In genomic region chr12:124774462-124775167, GRCh38 we compare ENCODE assay signal across 8 cellular contexts.
DNase-seq lines count a peak whose midpoint lies in the region; ATAC-seq and TF ChIP-seq lines count a peak whose summit lies in the region.

No MANE protein-coding gene starts in this region.

- peak overlapping the region in 55 of 59 donors; percentile 1 to 81 (median 53) for H3K27ac ChIP-seq in dorsolateral prefrontal cortex

- ATAC-seq in GM19395 (IDR thresholded peaks at IDR 0.05; ENCODE audit: unreplicated experiment) (peak; percentile 84), HG03460 (IDR thresholded peaks at IDR 0.05; ENCODE audit: unreplicated experiment) (peak; percentile 80)

- peaks cover 71% of the 10 kb centered on the region for H3K4me1 Mint-ChIP-seq in CD14-positive monocyte
- peaks cover 34% of the 10 kb centered on the region for H3K4me1 Mint-ChIP-seq in activated CD4-positive, alpha-beta T cell treated with anti-CD3 and anti-CD28 coated beads, Interleukin-2, amount 10 ng/mL, durations not matched to agents 24 days and 14 days

- H3K27me3 Mint-ChIP-seq in CD14-positive monocyte (ENCODE audit: low read depth in 3 of 3) = peaks cover 2 to 10% (median 5%) of the 10 kb centered on the region in 3 donors
- peaks cover 24% of the 10 kb centered on the region for H3K27me3 Mint-ChIP-seq in activated CD4-positive, alpha-beta T cell treated with anti-CD3 and anti-CD28 coated beads, Interleukin-2, amount 10 ng/mL, durations not matched to agents 24 days and 14 days

- peak; percentile 67 for DNase-seq in CD14-positive monocyte (ENCODE audit: low spot score)
- peak; percentile 90 for DNase-seq in activated CD4-positive, alpha-beta T cell treated with anti-CD3 and anti-CD28 coated beads, Interleukin-2, amount 10 ng/mL, durations not matched to agents 24 days and 14 days
- DNase-seq in dorsolateral prefrontal cortex = peak in 8 of 10 donors; percentile 62 to 83 (median 72)
- DNase-seq in pons (ENCODE audit: low spot score) = peak; percentile 64
- DNase-seq in NCI-H1930 (lab: John Stamatoyannopoulos, UW) = no peak
- no peak for DNase-seq in SKM-1 (lab: John Stamatoyannopoulos, UW; ENCODE audit: unreplicated experiment)

- no peak for TF ChIP-seq CTCF in CD14-positive monocyte (IDR thresholded peaks at IDR 0.05)
- peak in 31 of 56 donors; percentile 10 to 53 (median 25) for TF ChIP-seq CTCF in dorsolateral prefrontal cortex (IDR thresholded peaks at IDR 0.05 in 54 of 56, conservative IDR thresholded peaks at IDR 0.05 in 2 of 56; ENCODE audit: low read depth in 1 of 56, partially characterized antibody in 56 of 56)

- H3K36me3 Mint-ChIP-seq in CD14-positive monocyte = peaks cover 4 to 5% of the 10 kb centered on the region in 2 donors
- no peaks in the 10 kb centered on the region for H3K36me3 Mint-ChIP-seq in activated CD4-positive, alpha-beta T cell treated with anti-CD3 and anti-CD28 coated beads, Interleukin-2, amount 10 ng/mL, durations not matched to agents 24 days and 14 days (ENCODE audit: low read depth)

- H3K9me3 Mint-ChIP-seq in CD14-positive monocyte = peaks cover 0 to 3% (median 0%) of the 10 kb centered on the region in 7 donors
- H3K9me3 Mint-ChIP-seq in activated CD4-positive, alpha-beta T cell treated with anti-CD3 and anti-CD28 coated beads, Interleukin-2, amount 10 ng/mL, durations not matched to agents 24 days and 14 days = peaks cover 4% of the 10 kb centered on the region

- no peaks in the 10 kb centered on the region for H3K27me3 ChIP-seq in dorsolateral prefrontal cortex

- H3K27ac Mint-ChIP-seq in CD14-positive monocyte = peak overlapping the region; percentile 94 to 97 (median 96)
- H3K27ac Mint-ChIP-seq in activated CD4-positive, alpha-beta T cell treated with anti-CD3 and anti-CD28 coated beads, Interleukin-2, amount 10 ng/mL, durations not matched to agents 24 days and 14 days = peak overlapping the region; percentile 68

- peak overlapping the region; percentile 59 to 82 for H3K4me3 Mint-ChIP-seq in CD14-positive monocyte
- peak overlapping the region; percentile 61 for H3K4me3 Mint-ChIP-seq in activated CD4-positive, alpha-beta T cell treated with anti-CD3 and anti-CD28 coated beads, Interleukin-2, amount 10 ng/mL, durations not matched to agents 24 days and 14 days

- intact Hi-C loops in CD14-positive monocyte (cut with micrococcal nuclease) = loop anchor here (2.0 to 10.0 kb wide), 6 partner anchors 93 to 740 kb away; no protein-coding TSS in a partner anchor
- intact Hi-C loops in activated CD4-positive, alpha-beta T cell treated with anti-CD3 and anti-CD28 coated beads, Interleukin-2, amount 10 ng/mL, durations not matched to agents 24 days and 14 days (cut with micrococcal nuclease) = loop anchor here (1.0 to 10.0 kb wide), 8 partner anchors 22 to 318 kb away; partner anchors contain the start of genes NCOR2, SCARB1 and UBC
- intact Hi-C loops in dorsolateral prefrontal cortex (cut with DNase I) = loop anchor here (2.0 to 5.0 kb wide), 5 partner anchors 83 to 737 kb away; no protein-coding TSS in a partner anchor

- peak overlapping the region in 58 of 59 donors; percentile 4 to 65 (median 42) for H3K4me3 ChIP-seq in dorsolateral prefrontal cortex

Comparison
In these comparisons a context has a peak if more than half of its experiments do, and no peak if none do; other contexts are left out.
1. DNase-seq: peak in CD14-positive monocyte (single experiment), activated CD4-positive, alpha-beta T cell treated with anti-CD3 and anti-CD28 coated beads, Interleukin-2, amount 10 ng/mL, durations not matched to agents 24 days and 14 days (single experiment), dorsolateral prefrontal cortex (8 of 10) and pons (single experiment); none in NCI-H1930 (0 of 2) and SKM-1 (single experiment).